17 cellular contexts compared by ENCODE assay signal in the genomic region with DNA sequence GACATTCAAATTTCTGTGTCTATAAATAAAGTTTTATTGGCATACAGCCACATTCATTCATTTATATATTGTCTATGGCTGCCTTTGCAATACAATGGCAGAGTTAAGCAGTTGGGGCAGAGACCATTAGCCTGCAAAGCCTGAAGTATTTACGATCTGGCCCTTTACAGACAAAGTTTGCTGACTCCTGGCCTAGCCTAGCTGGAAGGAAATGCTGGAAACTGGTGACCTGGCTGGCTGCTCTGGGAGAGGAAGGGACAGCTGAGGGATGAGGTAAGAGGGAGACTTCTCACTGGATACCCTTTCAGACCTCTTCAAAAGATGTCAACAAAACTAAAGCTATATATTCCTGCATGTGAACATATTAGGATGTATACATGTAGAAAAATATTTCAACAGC.
DNase-seq lines count a peak whose midpoint lies in the region; ATAC-seq and TF ChIP-seq lines count a peak whose summit lies in the region.
"Had no signal": no experiment of that assay in that cellular context is flagged by ENCODE, and none has a peak within 500 bp of the region (broad histone marks: within the 10 kb centered on the region; RNA-seq: fewer than 3 reads in every experiment).

No MANE protein-coding gene starts in this region.

- H2AFZ ChIP-seq in Karpas-422 (ENCODE audit: low read length) = no peak overlapping the region
- H2AFZ ChIP-seq: GM23248 had no signal

- in situ Hi-C loops in gastrocnemius medialis (cut with MboI; ENCODE audit: low sequenced_read_pairs in 4 of 4) = loop anchor here (10.0 kb wide), 1 partner anchor 161 kb away; no protein-coding TSS in a partner anchor

- no peaks in the 10 kb centered on the region for H4K20me1 ChIP-seq in Karpas-422 (ENCODE audit: insufficient read depth, low read depth, low read length)

- H3K36me3 ChIP-seq in gastrocnemius medialis (no peaks in the 10 kb centered on the region), Karpas-422 (ENCODE audit: insufficient read depth, low read length) (no peaks in the 10 kb centered on the region)
- H3K36me3 ChIP-seq: HAP-1 had no signal

- no peaks in the 10 kb centered on the region for H3K9me2 ChIP-seq in Karpas-422 (replicated peaks; ENCODE audit: insufficient read depth, low read length)

- H3K9me3 ChIP-seq in gastrocnemius medialis (no peaks in the 10 kb centered on the region), Karpas-422 (ENCODE audit: low read length) (peaks cover 4% of the 10 kb centered on the region; the same call in 1 of the 2 replicates)
- H3K9me3 ChIP-seq: A549, Caco-2 had no signal

- H3K4me3 ChIP-seq in gastrocnemius medialis (no peak overlapping the region), Karpas-422 (ENCODE audit: low read length) (no peak overlapping the region)
- H3K4me3 ChIP-seq: A549, GM23248, HAP-1 had no signal

- no peaks in the 10 kb centered on the region for H3K79me2 ChIP-seq in Karpas-422 (ENCODE audit: low read length)

- POLR2A ChIA-PET in HEK293T (lab: Yijun Ruan, JAX) = interaction anchor here (1.1 kb wide), 1 partner anchor 9 kb away, joined by 3 read pairs; no protein-coding TSS in a partner anchor

- no peak for TF ChIP-seq POLR2A in gastrocnemius medialis (IDR thresholded peaks at IDR 0.05)

- H3K27me3 ChIP-seq in gastrocnemius medialis = no peaks in the 10 kb centered on the region
- no peaks in the 10 kb centered on the region for H3K27me3 ChIP-seq in Karpas-422 (ENCODE audit: low read length)

- H3K9ac ChIP-seq in Karpas-422 (ENCODE audit: low read length) = no peak overlapping the region
- H3K9ac ChIP-seq: GM23248 had no signal

- CTCF ChIA-PET in HEK293T (lab: Yijun Ruan, JAX) = interaction anchor here (1.0 to 1.8 kb wide), 2 partner anchors 12 to 170 kb away, joined by 3 to 5 read pairs; no protein-coding TSS in a partner anchor

- H3K4me1 ChIP-seq in gastrocnemius medialis (peaks cover 22 to 29% of the 10 kb centered on the region in 2 donors), Karpas-422 (ENCODE audit: low read length) (peaks cover 12% of the 10 kb centered on the region)
- H3K4me1 ChIP-seq: Caco-2, HAP-1 had no signal

- H3K27ac ChIP-seq in gastrocnemius medialis = peak overlapping the region; percentile 42 to 77 (median 62)
- no peak overlapping the region for H3K27ac ChIP-seq in Karpas-422 (ENCODE audit: low read length)
- H3K27ac ChIP-seq: 22Rv1, A549, C4-2B, GM23248, HL-60 had no signal

- no peak for TF ChIP-seq CTCF in gastrocnemius medialis (IDR thresholded peaks at IDR 0.05 in 4 of 5, conservative IDR thresholded peaks at IDR 0.05 in 1 of 5)

- no peak overlapping the region for H3K4me2 ChIP-seq in Karpas-422 (ENCODE audit: low read depth, low read length, poor library complexity, severe bottlenecking)
- H3K4me2 ChIP-seq: A549 had no signal

- ATAC-seq in left colon (peak; percentile 41), gastrocnemius medialis (peak; percentile 79 to 86), GM21526 (IDR thresholded peaks at IDR 0.05; ENCODE audit: low FRiP score, unreplicated experiment) (no peak)
- ATAC-seq: A549 had no signal

- DNase-seq in activated CD8-positive, alpha-beta memory T cell treated with anti-CD3 and anti-CD28 coated beads for 24 hours = peak; percentile 1
- DNase-seq in activated CD8-positive, alpha-beta memory T cell treated with anti-CD3 and anti-CD28 coated beads, Interleukin-2, amount 50 U/mL, for 4 hours = no peak
- no peak for DNase-seq in left colon
- DNase-seq in gastrocnemius medialis = peak in 1 of 2 donors; percentile 66
- DNase-seq in Karpas-422 = no peak
- DNase-seq in HEK293T (ENCODE audit: extremely low spot score) = no peak
- DNase-seq: AML-193; Caco-2; CD4-positive, alpha-beta T cell; GM23248; IMR-90 had no signal

- intact Hi-C loops in left colon (cut with DNase I, micrococcal nuclease) = no loop called here
- intact Hi-C loops in gastrocnemius medialis (cut with DNase I; ENCODE audit: low total_unique reads) = no loop called here

TF ChIP-seq in HEK293T, 16 proteins besides CTCF, POLR2A, EP300 and RAD21:
- TF ChIP-seq ELF4 (IDR thresholded peaks at IDR 0.05) (no peak), CTBP1 (IDR thresholded peaks at IDR 0.05; ENCODE audit: borderline replicate concordance) (no peak), HDGF (IDR thresholded peaks at IDR 0.05; ENCODE audit: borderline replicate concordance) (no peak), BHLHE40 (IDR thresholded peaks at IDR 0.05; ENCODE audit: borderline replicate concordance) (no peak), FOXK2 (IDR thresholded peaks at IDR 0.05) (no peak), FOXA1 (IDR thresholded peaks at IDR 0.05) (no peak), FOXM1 (IDR thresholded peaks at IDR 0.05; ENCODE audit: borderline replicate concordance) (no peak), ZNF384 (IDR thresholded peaks at IDR 0.05) (no peak), NFRKB (IDR thresholded peaks at IDR 0.05) (no peak), L3MBTL2 (conservative IDR thresholded peaks at IDR 0.05) (no peak), SP1 (IDR thresholded peaks at IDR 0.05) (no peak), TARDBP (IDR thresholded peaks at IDR 0.05) (no peak), SUZ12 (IDR thresholded peaks at IDR 0.05) (no peak), LEF1 (IDR thresholded peaks at IDR 0.05; ENCODE audit: borderline replicate concordance) (no peak)
